ENCODE assay signal across 8 cellular contexts in genomic region chr14:67675219-67675582, GRCh38. TPM values are rescaled to one million over a fixed set of nuclear protein-coding genes. Genes with fewer than 3 reads are reported as not detected.
DNase-seq lines count a peak whose midpoint lies in the region; ATAC-seq, FAIRE-seq and TF ChIP-seq lines count a peak whose summit lies in the region.

No MANE protein-coding gene starts in this region.

- H3K9me3 ChIP-seq in heart left ventricle = no peaks in the 10 kb centered on the region
- no peaks in the 10 kb centered on the region for H3K9me3 ChIP-seq in K562 (replicated peaks; ENCODE audit: control insufficient read depth, insufficient read depth, low read depth, low read length)

- FAIRE-seq in K562 (lab: Jason Lieb, UNC) = no peak

- H3K36me3 ChIP-seq in heart left ventricle (peaks cover 0 to 25% (median 16%) of the 10 kb centered on the region in 9 donors), K562 (ENCODE audit: control insufficient read depth, insufficient read depth, low read length) (peaks cover 38% of the 10 kb centered on the region), urinary bladder (ENCODE audit: insufficient read depth) (no peaks in the 10 kb centered on the region)

- peaks cover 3 to 50% (median 22%) of the 10 kb centered on the region in 12 donors for H3K4me1 ChIP-seq in heart left ventricle
- peaks cover 16 to 25% of the 10 kb centered on the region in 2 experiments for H3K4me1 ChIP-seq in K562 (replicated peaks in 1 of 2; ENCODE audit: control insufficient read depth in 2 of 2, insufficient read depth in 2 of 2, low read length in 2 of 2)
- H3K4me1 ChIP-seq in urinary bladder (ENCODE audit: insufficient read depth) = no peaks in the 10 kb centered on the region

- no peak for TF ChIP-seq RAD21 in K562 (CRISPR knock-in tag; conservative IDR thresholded peaks at IDR 0.05 in 1 of 2, IDR thresholded peaks at IDR 0.05 in 1 of 2)

- H2AFZ ChIP-seq in K562 (ENCODE audit: low read depth, low read length) = peak overlapping the region; percentile 96

- H3K4me3 ChIP-seq in heart left ventricle = peak overlapping the region; percentile 78 to 100 (median 92)
- H3K4me3 ChIP-seq in K562 = peak overlapping the region; percentile 90
- H3K4me3 ChIP-seq in urinary bladder (ENCODE audit: low read depth, low read length) = peak overlapping the region; percentile 93

- CTCF ChIA-PET in K562 (lab: Yijun Ruan, JAX; ENCODE audit: low intra/inter-chr PET ratio) = no interaction called here

- peak overlapping the region; percentile 90 for H3K27ac Mint-ChIP-seq in memory B cell

- TF ChIP-seq CTCF in heart left ventricle (IDR thresholded peaks at IDR 0.05) = no peak
- TF ChIP-seq CTCF in K562 (IDR thresholded peaks at IDR 0.05 in 2 of 3, conservative IDR thresholded peaks at IDR 0.05 in 1 of 3; ENCODE audit: insufficient read depth in 2 of 3, low read depth in 1 of 3, low read length in 3 of 3) = 0 out of 6 replicates have a peak, but pooled peaks of 1 of the 3 experiments have one; percentile 2

- peaks cover 18% of the 10 kb centered on the region for H3K4me1 Mint-ChIP-seq in memory B cell

- no peaks in the 10 kb centered on the region for H3K27me3 Mint-ChIP-seq in memory B cell

- H4K20me1 ChIP-seq in K562 (replicated peaks; ENCODE audit: control insufficient read depth, insufficient read depth, low read length) = no peaks in the 10 kb centered on the region

- in situ Hi-C loops in K562 (cut with MboI) = no loop called here

- ATAC-seq in heart left ventricle (no peak), Right ventricle myocardium superior (ENCODE audit: poor library complexity) (no peak), K562 (no peak), memory B cell (ENCODE audit: low read depth) (no peak), GM18505 (IDR thresholded peaks at IDR 0.05; ENCODE audit: unreplicated experiment) (no peak), GM21576 (IDR thresholded peaks at IDR 0.05; ENCODE audit: unreplicated experiment) (no peak), HG02571 (IDR thresholded peaks at IDR 0.05; ENCODE audit: unreplicated experiment) (no peak)

- peak overlapping the region; percentile 84 for H3K4me2 ChIP-seq in K562 (ENCODE audit: insufficient read depth, low read length)

- POLR2A ChIA-PET in K562 (lab: Yijun Ruan, JAX) = interaction anchor here (0.8 to 1.1 kb wide), 4 partner anchors 11 to 381 kb away, joined by 3 to 4 read pairs (median 3); no protein-coding TSS in a partner anchor

- peaks cover 55% of the 10 kb centered on the region for H3K79me2 ChIP-seq in K562 (ENCODE audit: control insufficient read depth, insufficient read depth, low read length)

- H3K27ac ChIP-seq in heart left ventricle = peak overlapping the region; percentile 96 to 99 (median 99)
- H3K27ac ChIP-seq in K562 (ENCODE audit: extremely low read depth, low read depth, low read length) = peak overlapping the region; percentile 94
- H3K27ac ChIP-seq in urinary bladder (ENCODE audit: low read depth) = peak overlapping the region; percentile 98

- no peak for TF ChIP-seq EP300 in K562 (IDR thresholded peaks at IDR 0.05; ENCODE audit: low read length)

- intact Hi-C loops in heart left ventricle (cut with DNase I) (loop anchor here in 3 of 10 donors (2.0 kb wide), 2 partner anchors 20 to 74 kb away; partner anchors contain the start of genes RDH11 (in 2 of the 3) and PIGH (in 1 of the 3)), Right ventricle myocardium superior (cut with DNase I) (no loop called here), K562 (cut with micrococcal nuclease) (loop anchor here (2.0 kb wide), 2 partner anchors 20 to 30 kb away; partner anchors contain the start of gene RDH11)

- H3K27me3 ChIP-seq in heart left ventricle (no peaks in the 10 kb centered on the region), K562 (ENCODE audit: control insufficient read depth in 2 of 2, insufficient read depth in 2 of 2, low read length in 2 of 2) (no peaks in the 10 kb centered on the region)

- H3K9ac ChIP-seq in K562 (ENCODE audit: insufficient read depth in 1 of 2, low read depth in 2 of 2, low read length in 2 of 2) = peak overlapping the region; percentile 90 to 98

- peak overlapping the region; percentile 86 for H3K4me3 Mint-ChIP-seq in memory B cell

- 31 to 39% (median 34%) methylated on average over 16 of the region's 16 CpGs for WGBS in heart left ventricle, 4 donors
- WGBS in K562 (ENCODE audit: insufficient coverage, low coverage, missing lambda C conversion rate) = 32% methylated on average over 15 of the region's 16 CpGs
- 32% methylated on average over 16 of the region's 16 CpGs for WGBS in urinary bladder

- TF ChIP-seq POLR2A in heart left ventricle (IDR thresholded peaks at IDR 0.05) = no peak
- no peak for TF ChIP-seq POLR2A in K562 (conservative IDR thresholded peaks at IDR 0.05)
- TF ChIP-seq POLR2A in GM18505 (IDR thresholded peaks at IDR 0.05; ENCODE audit: borderline replicate concordance, extremely low read depth, insufficient read depth, insufficient read length) = no peak

- TSS peak; percentile 93 for BruUV-seq in K562 (replicated peaks; lab: Mats Ljungman, UMichigan)

- H3K9me1 ChIP-seq in K562 (ENCODE audit: control insufficient read depth, insufficient read depth, low read length) = no peaks in the 10 kb centered on the region

- DNase-seq in heart left ventricle (no peak), Right ventricle myocardium superior (no peak), K562 (ENCODE audit: extremely low read depth in 1 of 4, low spot score in 3 of 4) (peak in 1 of 4 experiments; percentile 12), memory B cell (ENCODE audit: low spot score in 2 of 2) (no peak)

- no peaks in the 10 kb centered on the region for H3K9me3 Mint-ChIP-seq in memory B cell

- peaks cover 6% of the 10 kb centered on the region for H3K36me3 Mint-ChIP-seq in memory B cell

RNA-seq across cellular contexts. Expression of gene VTI1B, which starts 0.8 kb away (rescaled TPM):
- total RNA-seq in heart left ventricle (100 to 1,000 TPM in 7 of 9 donors, 10 to 100 TPM in 2; 78.5 to 143 (median 128) TPM), Right ventricle myocardium superior (113 TPM), K562 (2014; rRNA removed) (32.8 and 34.6 TPM in 2 replicates), K562 (2014; rRNA removed; fragmentation: Illumina TruSeq; extraction: Trizol) (54.0 and 62.1 TPM in 2 replicates), K562 (2015; rRNA removed; fragmentation: Illumina TruSeq; extraction: Trizol) (54.3 and 60.0 TPM in 2 replicates), K562 (2021) (69.1 and 70.7 TPM in 2 replicates), urinary bladder (39.2 TPM)
- polyA plus RNA-seq in heart left ventricle (10 to 100 TPM; 79.8 to 99.2 TPM), K562 (2011; rRNA removed) (64.3 and 69.8 TPM in 2 replicates), K562 (2014; fragmentation: Illumina TruSeq; extraction: Trizol) (46.3 and 50.1 TPM in 2 replicates), K562 (2014; fragmentation: Nextera tagmentation; extraction: Ambion mirVana) (1 to 10 TPM; 7.8 to 8.5 TPM), K562 (2014; rRNA removed) (34.1 and 39.2 TPM in 2 replicates), urinary bladder (79.1 TPM)
- total RNA-seq in K562 (2011; cell fraction: chromatin; rRNA removed; ENCODE audit: low replicate concordance) = 25.9 and 27.2 TPM in 2 replicates
- total RNA-seq in K562 (2011; cell fraction: nucleolus; rRNA removed) = 12.0 and 12.2 TPM in 2 replicates
- 19.9 and 28.7 TPM in 2 replicates for total RNA-seq in K562 (2011; cell fraction: nucleoplasm; rRNA removed)
- 17.7 and 26.3 TPM in 2 replicates for polyA plus RNA-seq in K562 (2011; cell fraction: cytosol; rRNA removed)
- 19.2 and 24.4 TPM in 2 replicates for polyA plus RNA-seq in K562 (2011; cell fraction: nucleus; rRNA removed)
- polyA plus RNA-seq in K562 (2012) = 42.1 and 56.5 TPM in 2 replicates
- 49.5 and 51.2 TPM in 2 replicates for polyA minus RNA-seq in K562 (2011; rRNA and poly(A)+ RNA removed)
- polyA minus RNA-seq in K562 (2011; cell fraction: cytosol; rRNA and poly(A)+ RNA removed) = 23.7 and 30.0 TPM in 2 replicates
- polyA minus RNA-seq in K562 (2011; cell fraction: nucleus; rRNA and poly(A)+ RNA removed) = 11.0 and 18.7 TPM in 2 replicates

RNA-seq across cellular contexts. Expression of gene RDH11, which starts 20.4 kb away (rescaled TPM):
- total RNA-seq in heart left ventricle (10 to 100 TPM; 14.3 to 24.3 (median 17.8) TPM), Right ventricle myocardium superior (13.2 TPM), K562 (2014; rRNA removed) (52.9 and 60.2 TPM in 2 replicates), K562 (2014; rRNA removed; fragmentation: Illumina TruSeq; extraction: Trizol) (70.5 and 80.5 TPM in 2 replicates), K562 (2015; rRNA removed; fragmentation: Illumina TruSeq; extraction: Trizol) (51.7 and 54.3 TPM in 2 replicates), K562 (2021) (43.5 and 50.6 TPM in 2 replicates), urinary bladder (72.1 TPM)
- polyA plus RNA-seq in heart left ventricle (10 to 100 TPM; 12.5 to 28.7 TPM), K562 (2011; rRNA removed) (162 and 172 TPM in 2 replicates), K562 (2014; fragmentation: Illumina TruSeq; extraction: Trizol) (72.3 and 78.6 TPM in 2 replicates), K562 (2014; fragmentation: Nextera tagmentation; extraction: Ambion mirVana) (100 to 1,000 TPM; 101 to 116 TPM), K562 (2014; rRNA removed) (65.5 and 77.0 TPM in 2 replicates), urinary bladder (63.8 TPM)
- total RNA-seq in K562 (2011; cell fraction: chromatin; rRNA removed; ENCODE audit: low replicate concordance) = 121 and 156 TPM in 2 replicates
- 140 and 161 TPM in 2 replicates for total RNA-seq in K562 (2011; cell fraction: nucleolus; rRNA removed)
- total RNA-seq in K562 (2011; cell fraction: nucleoplasm; rRNA removed) = 154 and 165 TPM in 2 replicates
- polyA plus RNA-seq in K562 (2011; cell fraction: cytosol; rRNA removed) = 68.0 and 106 TPM in 2 replicates
- 84.5 and 118 TPM in 2 replicates for polyA plus RNA-seq in K562 (2011; cell fraction: nucleus; rRNA removed)
- 40.9 and 52.4 TPM in 2 replicates for polyA plus RNA-seq in K562 (2012)
- 125 and 131 TPM in 2 replicates for polyA minus RNA-seq in K562 (2011; rRNA and poly(A)+ RNA removed)
- polyA minus RNA-seq in K562 (2011; cell fraction: cytosol; rRNA and poly(A)+ RNA removed) = 82.0 and 107 TPM in 2 replicates
- polyA minus RNA-seq in K562 (2011; cell fraction: nucleus; rRNA and poly(A)+ RNA removed) = 38.6 and 73.9 TPM in 2 replicates

RNA-seq across cellular contexts. Expression of gene RDH12, which starts 26.5 kb away (rescaled TPM):
- total RNA-seq in heart left ventricle (not detected), Right ventricle myocardium superior (not detected), K562 (2014; rRNA removed) (0.05 and 0.08 TPM in 2 replicates), K562 (2014; rRNA removed; fragmentation: Illumina TruSeq; extraction: Trizol) (not detected in 2 replicates), K562 (2015; rRNA removed; fragmentation: Illumina TruSeq; extraction: Trizol) (not detected in 2 replicates), K562 (2021) (0.29 TPM in 1 of 2 replicates, not detected in the other), urinary bladder (not detected)
- polyA plus RNA-seq in heart left ventricle (not detected), K562 (2011; rRNA removed) (0.08 TPM in 1 of 2 replicates, not detected in the other), K562 (2014; fragmentation: Illumina TruSeq; extraction: Trizol) (0.07 TPM in 1 of 2 replicates, not detected in the other), K562 (2014; fragmentation: Nextera tagmentation; extraction: Ambion mirVana) (under 1 TPM; 0.03 to 0.18 TPM), K562 (2014; rRNA removed) (0.04 and 0.22 TPM in 2 replicates), urinary bladder (0.04 TPM)
- not detected in 2 replicates for total RNA-seq in K562 (2011; cell fraction: chromatin; rRNA removed; ENCODE audit: low replicate concordance)
- not detected in 2 replicates for total RNA-seq in K562 (2011; cell fraction: nucleolus; rRNA removed)
- not detected in 2 replicates for total RNA-seq in K562 (2011; cell fraction: nucleoplasm; rRNA removed)
- 0.06 and 0.09 TPM in 2 replicates for polyA plus RNA-seq in K562 (2011; cell fraction: cytosol; rRNA removed)
- polyA plus RNA-seq in K562 (2011; cell fraction: nucleus; rRNA removed) = not detected in 2 replicates
- polyA plus RNA-seq in K562 (2012) = 0.04 and 0.29 TPM in 2 replicates
- polyA minus RNA-seq in K562 (2011; rRNA and poly(A)+ RNA removed) = not detected in 2 replicates
- polyA minus RNA-seq in K562 (2011; cell fraction: cytosol; rRNA and poly(A)+ RNA removed) = not detected in 2 replicates
- not detected in 2 replicates for polyA minus RNA-seq in K562 (2011; cell fraction: nucleus; rRNA and poly(A)+ RNA removed)

RNA-seq across cellular contexts. Expression of gene ARG2, which starts 55.5 kb away (rescaled TPM):
- total RNA-seq in heart left ventricle = 1 to 10 TPM in 7 of 9 donors, under 1 TPM in 2; 0.61 to 6.3 (median 1.5) TPM
- 10 to 100 TPM in 1 of 2 donors, under 1 TPM in 1; 0.34 to 53.7 TPM for polyA plus RNA-seq in heart left ventricle
- 0.75 TPM for total RNA-seq in Right ventricle myocardium superior
- total RNA-seq in K562 (2011; cell fraction: chromatin; rRNA removed; ENCODE audit: low replicate concordance) = 22.1 and 29.4 TPM in 2 replicates
- total RNA-seq in K562 (2011; cell fraction: nucleolus; rRNA removed) = 20.8 and 24.9 TPM in 2 replicates
- total RNA-seq in K562 (2011; cell fraction: nucleoplasm; rRNA removed) = 25.6 and 31.2 TPM in 2 replicates
- total RNA-seq in K562 (2014; rRNA removed) = 13.9 and 15.5 TPM in 2 replicates
- 17.8 and 19.7 TPM in 2 replicates for total RNA-seq in K562 (2014; rRNA removed; fragmentation: Illumina TruSeq; extraction: Trizol)
- total RNA-seq in K562 (2015; rRNA removed; fragmentation: Illumina TruSeq; extraction: Trizol) = 5.8 and 6.2 TPM in 2 replicates
- total RNA-seq in K562 (2021) = 12.5 and 13.1 TPM in 2 replicates
- 75.0 and 107 TPM in 2 replicates for polyA plus RNA-seq in K562 (2011; rRNA removed)
- polyA plus RNA-seq in K562 (2011; cell fraction: cytosol; rRNA removed) = 64.8 and 102 TPM in 2 replicates
- polyA plus RNA-seq in K562 (2011; cell fraction: nucleus; rRNA removed) = 27.6 and 70.1 TPM in 2 replicates
- 19.8 and 63.2 TPM in 2 replicates for polyA plus RNA-seq in K562 (2012)
- polyA plus RNA-seq in K562 (2014; fragmentation: Illumina TruSeq; extraction: Trizol) = 20.3 and 21.9 TPM in 2 replicates
- 10 to 100 TPM; 23.2 to 26.7 TPM for polyA plus RNA-seq in K562 (2014; fragmentation: Nextera tagmentation; extraction: Ambion mirVana)
- 11.7 and 13.4 TPM in 2 replicates for polyA plus RNA-seq in K562 (2014; rRNA removed)
- polyA minus RNA-seq in K562 (2011; rRNA and poly(A)+ RNA removed) = 63.5 and 97.5 TPM in 2 replicates
- polyA minus RNA-seq in K562 (2011; cell fraction: cytosol; rRNA and poly(A)+ RNA removed) = 36.9 and 46.0 TPM in 2 replicates
- 10.5 and 31.0 TPM in 2 replicates for polyA minus RNA-seq in K562 (2011; cell fraction: nucleus; rRNA and poly(A)+ RNA removed)
- total RNA-seq in urinary bladder = 2.1 TPM
- polyA plus RNA-seq in urinary bladder = 4.7 TPM
